In genomic region chr6:44251576-44252524, GRCh38 we compare ENCODE assay signal across 1 cellular context.
TF ChIP-seq lines count a peak whose summit lies in the region.

No MANE protein-coding gene starts in this region.

TF ChIP-seq in K562, 482 proteins besides CTCF, POLR2A, EP300 and RAD21 (continued from another document):
- TF ChIP-seq ATF2 (CRISPR knock-in tag; IDR thresholded peaks at IDR 0.05) (no peak), TFAM (CRISPR knock-in tag; conservative IDR thresholded peaks at IDR 0.05) (no peak), MTA1 (IDR thresholded peaks at IDR 0.05; ENCODE audit: borderline replicate concordance) (no peak), UBTF (IDR thresholded peaks at IDR 0.05; ENCODE audit: borderline replicate concordance in 1 of 2, low read depth in 2 of 2, low read length in 2 of 2) (no peak), ZNF253 (CRISPR knock-in tag; conservative IDR thresholded peaks at IDR 0.05) (no peak), E2F4 (CRISPR knock-in tag; IDR thresholded peaks at IDR 0.05; ENCODE audit: low read depth) (no peak), ZNF212 (CRISPR knock-in tag; IDR thresholded peaks at IDR 0.05) (no peak), ARID3A (IDR thresholded peaks at IDR 0.05; ENCODE audit: borderline replicate concordance, low read depth, low read length) (no peak), ZBTB8A (IDR thresholded peaks at IDR 0.05; ENCODE audit: partially characterized antibody) (no peak), PYGO2 (tag; IDR thresholded peaks at IDR 0.05) (no peak), THRA (IDR thresholded peaks at IDR 0.05) (no peak), IRF1 (CRISPR knock-in tag; IDR thresholded peaks at IDR 0.05; ENCODE audit: borderline replicate concordance) (no peak), MEF2A (IDR thresholded peaks at IDR 0.05; ENCODE audit: control insufficient read depth, low read depth, low read length) (no peak), MCM7 (IDR thresholded peaks at IDR 0.05) (no peak), GABPB2 (CRISPR knock-in tag; conservative IDR thresholded peaks at IDR 0.05) (no peak), HDAC3 (IDR thresholded peaks at IDR 0.05; ENCODE audit: borderline replicate concordance, partially characterized antibody) (no peak), BRF2 (IDR thresholded peaks at IDR 0.05; ENCODE audit: borderline replicate concordance, insufficient read depth, insufficient read length) (no peak), SRSF7 (optimal IDR thresholded peaks at IDR 0.05; ENCODE audit: low read depth, low read length) (no peak), BMI1 (IDR thresholded peaks at IDR 0.05; ENCODE audit: low read length) (no peak), RBM22 (IDR thresholded peaks at IDR 0.05; ENCODE audit: low read depth, low read length, poor library complexity, severe bottlenecking) (peak; percentile 58), ZNF57 (CRISPR knock-in tag; IDR thresholded peaks at IDR 0.05) (no peak), ZNF449 (CRISPR knock-in tag; IDR thresholded peaks at IDR 0.05) (no peak), CREM (IDR thresholded peaks at IDR 0.05; ENCODE audit: low read depth) (no peak)
